35 cellular contexts compared by ENCODE assay signal in the genomic region with DNA sequence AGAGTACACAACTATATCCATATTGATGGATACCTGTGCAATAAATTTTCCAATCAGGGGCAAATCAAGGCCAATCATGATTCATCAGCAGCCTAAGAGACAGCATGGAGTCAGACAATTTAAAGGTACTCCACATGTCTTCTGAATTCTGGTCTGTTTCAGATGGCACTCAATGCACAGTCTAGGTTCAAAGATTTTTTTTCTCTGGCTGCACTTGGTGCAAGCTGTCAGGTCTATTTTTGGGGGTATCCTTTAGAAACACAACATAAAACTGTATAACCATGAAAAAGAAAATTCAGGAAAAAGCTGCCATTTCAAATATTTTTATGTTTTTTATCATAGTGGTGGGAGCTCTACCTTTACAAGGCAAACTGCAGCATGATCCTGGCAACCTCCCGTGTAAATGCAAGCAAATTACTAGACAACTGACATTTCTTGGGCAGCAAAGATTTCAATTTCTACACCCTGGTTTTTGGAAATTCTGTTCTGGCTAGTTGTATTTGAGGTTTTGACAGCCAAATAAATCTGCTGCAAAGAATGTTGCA.
"Had no signal": no experiment of that assay in that cellular context is flagged by ENCODE, and none has a peak within 500 bp of the region (broad histone marks: within the 10 kb centered on the region; RNA-seq: fewer than 3 reads in every experiment).

No MANE protein-coding gene starts in this region.

- H3K36me3 ChIP-seq: MG63 had no signal

- H3K27ac ChIP-seq: KMS-11 had no signal

- DNase-seq: Karpas-422, Kasumi-1, MG63, MM.1S, MV-4-11, NCI-H1048, NCI-H1092, NCI-H1092 treated with DMSO at 0.1 percent for 48 hours, NCI-H1105, NCI-H1105 treated with DMSO at 0.1 percent for 48 hours, NCI-H1417, NCI-H1417 treated with DMSO at 0.1 percent for 48 hours, NCI-H1436, NCI-H1436 treated with DMSO at 0.1 percent for 48 hours, NCI-H146, NCI-H1694, NCI-H1694 treated with DMSO at 0.1 percent for 48 hours, NCI-H187, NCI-H187 treated with DMSO at 0.1 percent for 48 hours, NCI-H1930, NCI-H2029, NCI-H2029 treated with DMSO at 0.1 percent for 48 hours, NCI-H2081, NCI-H2081 treated with DMSO at 0.1 percent for 48 hours, NCI-H2107, NCI-H2171, NCI-H2171 treated with DMSO at 0.1 percent for 48 hours, NCI-H2227 treated with DMSO at 0.1 percent for 48 hours, NCI-H226, NCI-H345, NCI-H446, NCI-H446 treated with DMSO at 0.1 percent for 48 hours, NCI-H510A, NCI-H510A treated with DMSO at 0.1 percent for 48 hours had no signal

- H3K27me3 ChIP-seq: MG63 had no signal

- H3K9ac ChIP-seq: KMS-11 had no signal

- H3K4me2 ChIP-seq: KMS-11 had no signal

- H3K4me3 ChIP-seq: MG63 had no signal

- H3K9me3 ChIP-seq: MG63 had no signal
